1 cellular context compared by ENCODE assay signal in the genomic region with DNA sequence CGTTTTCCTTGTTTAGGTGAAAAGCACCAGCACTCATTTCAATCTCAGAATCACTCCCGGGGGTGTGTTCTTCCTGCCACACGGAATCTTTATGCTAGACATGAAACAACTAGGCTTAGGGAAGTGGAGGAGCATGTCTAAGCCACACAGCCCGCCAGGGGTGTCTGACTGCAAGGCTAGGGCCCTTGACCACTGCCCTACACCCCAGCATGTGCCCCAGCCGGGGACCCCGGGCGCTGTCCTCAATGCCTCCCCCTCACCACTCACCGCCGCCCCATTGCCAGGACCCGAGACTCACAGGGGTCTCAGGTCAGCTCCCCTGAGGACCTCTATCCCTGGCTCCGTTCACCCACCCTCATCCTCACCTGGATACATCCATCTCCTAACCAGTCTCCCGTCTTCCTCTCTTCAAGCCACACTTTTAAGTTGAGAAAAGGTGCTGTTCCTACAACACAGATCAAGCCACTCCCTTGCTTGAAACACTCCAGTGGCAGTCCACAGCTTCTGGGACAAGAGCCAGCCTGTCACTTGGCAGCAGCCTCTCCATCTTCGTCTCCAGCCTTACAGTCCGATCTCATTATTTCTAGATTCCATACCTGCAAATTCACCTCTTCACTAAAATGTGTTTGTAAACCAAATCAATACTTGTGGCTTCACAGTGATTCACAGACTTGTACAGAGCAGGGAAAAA. TPM values are rescaled to one million over a fixed set of nuclear protein-coding genes. Genes with fewer than 3 reads are reported as not detected.
"Had no signal": no experiment of that assay in that cellular context is flagged by ENCODE, and none has a peak within 500 bp of the region (broad histone marks: within the 10 kb centered on the region; RNA-seq: fewer than 3 reads in every experiment).

No MANE protein-coding gene starts in this region.

RNA-seq across cellular contexts. Expression of a gene that starts 51.8 kb away (rescaled TPM):
- polyA plus RNA-seq: immature natural killer cell had no signal
